ENCODE assay signal across 30 cellular contexts in the genomic region with DNA sequence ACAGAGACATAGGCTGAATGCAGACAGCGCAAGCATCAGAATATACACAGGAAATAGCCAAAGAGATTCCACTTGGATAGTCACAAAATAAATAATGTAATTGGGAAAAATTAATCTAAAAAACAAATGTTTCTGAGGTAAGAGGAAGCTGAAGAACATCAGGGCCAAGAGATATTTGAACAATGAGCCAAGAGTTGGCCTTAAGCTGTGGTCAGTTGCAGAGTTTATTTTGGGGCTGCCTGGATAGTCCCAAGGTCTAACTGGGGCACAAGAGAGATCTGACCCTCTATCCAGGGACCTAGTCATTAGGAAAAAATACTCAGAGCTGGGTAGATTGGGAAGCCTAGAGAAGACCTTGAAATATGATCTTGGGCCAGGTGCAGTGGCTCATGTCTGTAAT. TPM values are rescaled to one million over a fixed set of nuclear protein-coding genes. Genes with fewer than 3 reads are reported as not detected.
"Had no signal": no experiment of that assay in that cellular context is flagged by ENCODE, and none has a peak within 500 bp of the region (broad histone marks: within the 10 kb centered on the region; RNA-seq: fewer than 3 reads in every experiment).

No MANE protein-coding gene starts in this region.

- DNase-seq: naive thymus-derived CD4-positive, alpha-beta T cell; natural killer cell; occipital lobe; ovary; posterior cingulate gyrus; psoas muscle; right cardiac atrium; small intestine; stimulated activated CD4-positive, alpha-beta T cell treated with anti-CD3 and anti-CD28 coated beads, Interleukin-15, amount 100 ng/mL, for 24 hours; stimulated activated CD4-positive, alpha-beta T cell treated with anti-CD3 and anti-CD28 coated beads, Interleukin-2, amount 100 ng/mL, for 24 hours; stimulated activated CD4-positive, alpha-beta T cell treated with anti-CD3 and anti-CD28 coated beads, Interleukin-2, amount 100 ng/mL, for 48 hours; stimulated activated CD4-positive, alpha-beta T cell treated with anti-CD3 and anti-CD28 coated beads, Interleukin-4, amount 100 ng/mL, for 24 hours; stimulated activated naive CD4-positive, alpha-beta T cell; stimulated activated naive CD8-positive, alpha-beta T cell treated with anti-CD3 and anti-CD28 coated beads, Interleukin-15, amount 100 ng/mL, for 72 hours; stimulated activated naive CD8-positive, alpha-beta T cell treated with anti-CD3 and anti-CD28 coated beads, Interleukin-15, Interleukin-2, amounts not matched to agents 100 U/mL and 50 U/mL, for 24 hours; substantia nigra; testis; thyroid gland; trophoblast cell; upper lobe of left lung had no signal

- H3K27me3 ChIP-seq: neural progenitor cell, ovary, suprapubic skin, testis, thyroid gland, tibial nerve, upper lobe of left lung had no signal

- H3K4me2 ChIP-seq: neural progenitor cell had no signal

- ATAC-seq: naive thymus-derived CD4-positive, alpha-beta T cell; natural killer cell; psoas muscle; right cardiac atrium; sciatic nerve; stimulated activated effector memory CD8-positive, alpha-beta T cell treated with anti-CD3 and anti-CD28 coated beads, Interleukin-12 subunit alpha, Interleukin-12 subunit beta, amount 100 ng/mL, for 72 hours; stimulated activated naive CD8-positive, alpha-beta T cell treated with anti-CD3 and anti-CD28 coated beads, Interleukin-15, amount 100 ng/mL, for 72 hours; stimulated activated naive CD8-positive, alpha-beta T cell treated with anti-CD3 and anti-CD28 coated beads, Interleukin-15, Interleukin-2, amounts not matched to agents 100 U/mL and 50 U/mL, for 24 hours had no signal

- H3K27ac Mint-ChIP-seq: naive thymus-derived CD4-positive, alpha-beta T cell; natural killer cell; nephron; neural progenitor cell; progenitor cell of endocrine pancreas; stimulated activated effector memory CD8-positive, alpha-beta T cell treated with anti-CD3 and anti-CD28 coated beads, Interleukin-12 subunit alpha, Interleukin-12 subunit beta, amount 100 ng/mL, for 72 hours had no signal

- H3K9me3 ChIP-seq: ovary, psoas muscle, suprapubic skin, testis, thyroid gland, tibial nerve, upper lobe of left lung had no signal

- H3K4me1 ChIP-seq: neural progenitor cell, parathyroid adenoma, psoas muscle, suprapubic skin, testis, thyroid gland, tibial nerve, upper lobe of left lung had no signal

- H3K9me3 Mint-ChIP-seq: natural killer cell; stimulated activated effector memory CD8-positive, alpha-beta T cell treated with anti-CD3 and anti-CD28 coated beads, Interleukin-12 subunit alpha, Interleukin-12 subunit beta, amount 100 ng/mL, for 72 hours; stimulated activated naive CD8-positive, alpha-beta T cell treated with anti-CD3 and anti-CD28 coated beads, Interleukin-15, amount 100 ng/mL, for 72 hours had no signal

- H3K4me3 Mint-ChIP-seq: naive thymus-derived CD4-positive, alpha-beta T cell; natural killer cell; nephron; neural progenitor cell; stimulated activated effector memory CD8-positive, alpha-beta T cell treated with anti-CD3 and anti-CD28 coated beads, Interleukin-12 subunit alpha, Interleukin-12 subunit beta, amount 100 ng/mL, for 72 hours; stimulated activated naive CD8-positive, alpha-beta T cell treated with anti-CD3 and anti-CD28 coated beads, Interleukin-15, amount 100 ng/mL, for 72 hours had no signal

- H3K36me3 Mint-ChIP-seq: naive thymus-derived CD4-positive, alpha-beta T cell; natural killer cell; neural progenitor cell; stimulated activated effector memory CD8-positive, alpha-beta T cell treated with anti-CD3 and anti-CD28 coated beads, Interleukin-12 subunit alpha, Interleukin-12 subunit beta, amount 100 ng/mL, for 72 hours had no signal

- H3K27ac ChIP-seq: neural progenitor cell, ovary, parathyroid adenoma, psoas muscle, suprapubic skin, testis, thyroid gland, tibial nerve, upper lobe of left lung had no signal

- H3K36me3 ChIP-seq: neural progenitor cell, ovary, suprapubic skin, thyroid gland, tibial nerve, upper lobe of left lung had no signal

- H3K4me3 ChIP-seq: neural progenitor cell, ovary, psoas muscle, suprapubic skin, testis, thyroid gland, tibial nerve, upper lobe of left lung had no signal

- H3K9ac ChIP-seq: neural progenitor cell, parathyroid adenoma had no signal

- H2AFZ ChIP-seq: neural progenitor cell, parathyroid adenoma had no signal

- H3K27me3 Mint-ChIP-seq: progenitor cell of endocrine pancreas; stimulated activated naive CD8-positive, alpha-beta T cell treated with anti-CD3 and anti-CD28 coated beads, Interleukin-15, amount 100 ng/mL, for 72 hours had no signal

- H3K79me2 ChIP-seq: parathyroid adenoma had no signal

- H3K4me1 Mint-ChIP-seq: naive thymus-derived CD4-positive, alpha-beta T cell; natural killer cell; neural progenitor cell; stimulated activated effector memory CD8-positive, alpha-beta T cell treated with anti-CD3 and anti-CD28 coated beads, Interleukin-12 subunit alpha, Interleukin-12 subunit beta, amount 100 ng/mL, for 72 hours; stimulated activated naive CD8-positive, alpha-beta T cell treated with anti-CD3 and anti-CD28 coated beads, Interleukin-15, amount 100 ng/mL, for 72 hours had no signal

RNA-seq across cellular contexts. Expression of gene FGF16, which starts 31.3 kb away (rescaled TPM):
- total RNA-seq: naive thymus-derived CD4-positive, alpha-beta T cell; natural killer cell; ovary; progenitor cell of endocrine pancreas; renal cortical epithelial cell; right cardiac atrium; suprapubic skin had no signal
- polyA plus RNA-seq: naive thymus-derived CD4-positive, alpha-beta T cell; neural cell; right cardiac atrium had no signal
